ENCODE assay signal across 12 cellular contexts in genomic region chr17:71192039-71192555, GRCh38.
DNase-seq lines count a peak whose midpoint lies in the region; ATAC-seq and FAIRE-seq lines count a peak whose summit lies in the region.
"Had no signal": no experiment of that assay in that cellular context is flagged by ENCODE, and none has a peak within 500 bp of the region (broad histone marks: within the 10 kb centered on the region; RNA-seq: fewer than 3 reads in every experiment).

No MANE protein-coding gene starts in this region.

- DNase-seq in NCI-H748 (lab: John Stamatoyannopoulos, UW; ENCODE audit: unreplicated experiment) = peak; percentile 28
- no peak for DNase-seq in NCI-H748 treated with DMSO at 0.1 percent for 48 hours (lab: John Stamatoyannopoulos, UW)
- peak; percentile 37 for DNase-seq in NCI-H1105 (lab: John Stamatoyannopoulos, UW)
- no peak for DNase-seq in cerebellar nuclear complex (lab: John Stamatoyannopoulos, UW)
- DNase-seq in effector memory CD8-positive, alpha-beta T cell = no peak
- DNase-seq in NOMO-1 treated with dmso at 0.1 percent for 144 hours (lab: John Stamatoyannopoulos, UW; ENCODE audit: unreplicated experiment) = no peak
- DNase-seq: BE2C; CD4-positive, alpha-beta memory T cell; HCEC 1CT; HFFc6 had no signal

- peak; percentile 85 for FAIRE-seq in colon (lab: Jason Lieb, UNC)
- FAIRE-seq: A204.1 had no signal

- ATAC-seq in effector memory CD8-positive, alpha-beta T cell (replicated peaks) = no peak

- no peaks in the 10 kb centered on the region for H3K4me1 Mint-ChIP-seq in effector memory CD8-positive, alpha-beta T cell (ENCODE audit: low read depth in 2 of 2)
- H3K4me1 Mint-ChIP-seq: CD4-positive, alpha-beta memory T cell had no signal

- H3K36me3 Mint-ChIP-seq in effector memory CD8-positive, alpha-beta T cell (ENCODE audit: insufficient read depth) = no peaks in the 10 kb centered on the region
- H3K36me3 Mint-ChIP-seq: CD4-positive, alpha-beta memory T cell had no signal

- no peak overlapping the region for H3K27ac Mint-ChIP-seq in effector memory CD8-positive, alpha-beta T cell
- H3K27ac Mint-ChIP-seq: CD4-positive, alpha-beta memory T cell; HFFc6 had no signal

- H3K9me3 Mint-ChIP-seq in effector memory CD8-positive, alpha-beta T cell = peaks cover 13 to 21% of the 10 kb centered on the region in 2 donors
- H3K9me3 Mint-ChIP-seq: HFFc6 had no signal

- no peaks in the 10 kb centered on the region for H3K27me3 Mint-ChIP-seq in effector memory CD8-positive, alpha-beta T cell
- H3K27me3 Mint-ChIP-seq: CD4-positive, alpha-beta memory T cell had no signal

- H3K4me3 Mint-ChIP-seq in effector memory CD8-positive, alpha-beta T cell = no peak overlapping the region
- H3K4me3 Mint-ChIP-seq: CD4-positive, alpha-beta memory T cell; HFFc6 had no signal

Comparison
In these comparisons a context has a peak if more than half of its experiments do, and no peak if none do; other contexts are left out.
1. DNase-seq: peak in NCI-H748 (single experiment) and NCI-H1105 (single experiment); none in NCI-H748 treated with DMSO at 0.1 percent for 48 hours (single experiment), cerebellar nuclear complex (0 of 2), effector memory CD8-positive, alpha-beta T cell (0 of 3) and NOMO-1 treated with dmso at 0.1 percent for 144 hours (single experiment).